In genomic region chr14:105528197-105528858, GRCh38 we compare ENCODE assay signal across 8 cellular contexts. TPM values are rescaled to one million over a fixed set of nuclear protein-coding genes. Genes with fewer than 3 reads are reported as not detected.
DNase-seq lines count a peak whose midpoint lies in the region; ATAC-seq and TF ChIP-seq lines count a peak whose summit lies in the region.

No MANE protein-coding gene starts in this region.

- peak overlapping the region; percentile 92 for H3K27ac Mint-ChIP-seq in activated naive CD8-positive, alpha-beta T cell treated with anti-CD3 and anti-CD28 coated beads, Interleukin-2, amount 50 U/mL, for 24 hours

- TF ChIP-seq CTCF in GM06990 (IDR thresholded peaks at IDR 0.05; ENCODE audit: insufficient read depth, low read length, poor library complexity, severe bottlenecking) (peak; percentile 70), LNCaP clone FGC (IDR thresholded peaks at IDR 0.05; ENCODE audit: control insufficient read depth, extremely low read depth, insufficient read depth) (peak; percentile 99), heart right ventricle (IDR thresholded peaks at IDR 0.05) (peak; percentile 72 to 95 (median 90)), tibial nerve (IDR thresholded peaks at IDR 0.05) (peak; percentile 90 to 96 (median 95))

- H3K36me3 ChIP-seq in GM06990 (ENCODE audit: control insufficient read depth, insufficient read depth, low read length) (no peaks in the 10 kb centered on the region), heart right ventricle (no peaks in the 10 kb centered on the region), tibial nerve (peaks cover 0 to 33% (median 0%) of the 10 kb centered on the region in 3 donors)

- H3K9me3 Mint-ChIP-seq in activated naive CD8-positive, alpha-beta T cell treated with anti-CD3 and anti-CD28 coated beads, Interleukin-2, amount 50 U/mL, for 24 hours: no peaks in the 10 kb centered on the region

- peak; percentile 47 for ATAC-seq in activated naive CD8-positive, alpha-beta T cell treated with anti-CD3 and anti-CD28 coated beads, Interleukin-2, amount 50 U/mL, for 24 hours
- ATAC-seq in heart right ventricle (peak; percentile 66 to 84 (median 75)), GM19397 (IDR thresholded peaks at IDR 0.05; ENCODE audit: unreplicated experiment) (no peak)

- peaks cover 26% of the 10 kb centered on the region for H3K4me1 Mint-ChIP-seq in activated naive CD8-positive, alpha-beta T cell treated with anti-CD3 and anti-CD28 coated beads, Interleukin-2, amount 50 U/mL, for 24 hours

- peaks cover 2% of the 10 kb centered on the region for H3K27me3 ChIP-seq in GM06990 (replicated peaks; ENCODE audit: control insufficient read depth, insufficient read depth, low read length)
- H3K27me3 ChIP-seq in heart right ventricle: peaks cover 0 to 62% (median 0%) of the 10 kb centered on the region in 7 donors
- H3K27me3 ChIP-seq in tibial nerve: peaks cover 0 to 9% of the 10 kb centered on the region in 2 donors

- TF ChIP-seq POLR2A in tibial nerve (IDR thresholded peaks at IDR 0.05): no peak

- peak overlapping the region in 9 of 10 donors; percentile 30 to 83 (median 71) for H3K27ac ChIP-seq in heart right ventricle
- peak overlapping the region; percentile 6 to 88 (median 74) for H3K27ac ChIP-seq in tibial nerve

- 1 to 2% methylated on average over 71 to 85 of the region's 85 CpGs for WGBS in heart right ventricle, 2 donors
- 1 to 3% methylated on average over 50 to 60 of the region's 85 CpGs for WGBS in tibial nerve, 2 donors

- peak overlapping the region; percentile 83 for H3K4me3 Mint-ChIP-seq in activated naive CD8-positive, alpha-beta T cell treated with anti-CD3 and anti-CD28 coated beads, Interleukin-2, amount 50 U/mL, for 24 hours

- H3K4me3 ChIP-seq in GM06990 (replicated peaks; ENCODE audit: low read depth, low read length): peak overlapping the region; percentile 52
- H3K4me3 ChIP-seq in LNCaP clone FGC (ENCODE audit: low read depth, low read length): peak overlapping the region; percentile 43
- H3K4me3 ChIP-seq in heart right ventricle: peak overlapping the region; percentile 29 to 83 (median 69)
- H3K4me3 ChIP-seq in tibial nerve: peak overlapping the region; percentile 47 to 77 (median 55)

- peaks cover 17% of the 10 kb centered on the region for H3K27me3 Mint-ChIP-seq in activated naive CD8-positive, alpha-beta T cell treated with anti-CD3 and anti-CD28 coated beads, Interleukin-2, amount 50 U/mL, for 24 hours

- DNase-seq in GM06990 (ENCODE audit: extremely low read depth, insufficient read length): peak; percentile 76
- no peak for DNase-seq in LNCaP clone FGC (ENCODE audit: low read depth)
- peak; percentile 62 for DNase-seq in SW480 (ENCODE audit: low spot score)
- DNase-seq in activated naive CD8-positive, alpha-beta T cell treated with anti-CD3 and anti-CD28 coated beads, Interleukin-2, amount 50 U/mL, for 24 hours: peak; percentile 88
- DNase-seq in heart right ventricle: peak; percentile 80 to 85
- peak; percentile 94 for DNase-seq in posterior vena cava (ENCODE audit: low spot score)
- DNase-seq in tibial nerve (ENCODE audit: low spot score in 2 of 2): peak; percentile 59 to 67

- peaks cover 11 to 38% (median 30%) of the 10 kb centered on the region in 9 donors for H3K4me1 ChIP-seq in heart right ventricle
- H3K4me1 ChIP-seq in tibial nerve: peaks cover 0 to 31% (median 25%) of the 10 kb centered on the region in 4 donors

- H3K36me3 Mint-ChIP-seq in activated naive CD8-positive, alpha-beta T cell treated with anti-CD3 and anti-CD28 coated beads, Interleukin-2, amount 50 U/mL, for 24 hours (ENCODE audit: low read depth): no peaks in the 10 kb centered on the region

- H3K9me3 ChIP-seq in heart right ventricle (no peaks in the 10 kb centered on the region), tibial nerve (no peaks in the 10 kb centered on the region)

- peak in 1 of 2 donors; percentile 59 for TF ChIP-seq EP300 in tibial nerve (IDR thresholded peaks at IDR 0.05)

- intact Hi-C loops in heart right ventricle (cut with DNase I) (loop anchor here in 8 of 10 donors (2.0 to 10.0 kb wide), 7 partner anchors 36 to 161 kb away; partner anchors contain the start of gene TEDC1 (in 2 of the 8)), posterior vena cava (cut with DNase I) (loop anchor here in 1 of 2 donors (5.0 to 10.0 kb wide), 2 partner anchors 84 to 156 kb away; no protein-coding TSS in a partner anchor)

RNA-seq across cellular contexts. Expression of gene TMEM121, which starts 1.9 kb away (rescaled TPM):
- total RNA-seq in heart right ventricle: 1 to 10 TPM in 8 of 10 donors, under 1 TPM in 2; 0.93 to 2.3 (median 1.7) TPM
- polyA plus RNA-seq in heart right ventricle: 1 to 10 TPM; 1.3 to 2.6 TPM
- 1 to 10 TPM; 1.9 to 2.2 TPM for total RNA-seq in posterior vena cava
- 10 to 100 TPM; 15.1 to 28.2 (median 20.1) TPM for total RNA-seq in tibial nerve

RNA-seq across cellular contexts. Expression of gene TEDC1, which starts 37.3 kb away (rescaled TPM):
- total RNA-seq in heart right ventricle (1 to 10 TPM; 2.3 to 5.2 (median 4.2) TPM), posterior vena cava (10 to 100 TPM in 1 of 2 donors, 1 to 10 TPM in 1; 7.9 to 15.4 TPM), tibial nerve (10 to 100 TPM in 3 of 4 donors, 1 to 10 TPM in 1; 5.5 to 20.4 (median 14.2) TPM)
- 10 to 100 TPM in 1 of 2 donors, 1 to 10 TPM in 1; 8.4 to 10.0 TPM for polyA plus RNA-seq in heart right ventricle

RNA-seq across cellular contexts. Expression of gene CRIP1, which starts 41.6 kb away (rescaled TPM):
- total RNA-seq in heart right ventricle (100 to 1,000 TPM in 1 of 10 donors, 10 to 100 TPM in 9; 34.0 to 131 (median 51.0) TPM), posterior vena cava (100 to 1,000 TPM; 122 to 285 TPM), tibial nerve (10 to 100 TPM; 26.4 to 77.8 (median 33.5) TPM)
- polyA plus RNA-seq in heart right ventricle: 100 to 1,000 TPM; 149 to 170 TPM

RNA-seq across cellular contexts. Expression of gene CRIP2, which starts 53.7 kb away (rescaled TPM):
- total RNA-seq in heart right ventricle (1,000 to 10,000 TPM in 3 of 10 donors, 100 to 1,000 TPM in 7; 731 to 1,223 (median 884) TPM), posterior vena cava (100 to 1,000 TPM; 187 to 199 TPM), tibial nerve (100 to 1,000 TPM; 161 to 268 (median 208) TPM)
- polyA plus RNA-seq in heart right ventricle: 1,000 to 10,000 TPM; 1,120 to 1,194 TPM

Comparison
In these comparisons a context has a peak if more than half of its experiments do, and no peak if none do; other contexts are left out.
1. RNA of gene TMEM121, which starts 1.9 kb away (total RNA-seq): 15.1 to 28.2 TPM in tibial nerve; 1.9 to 2.2 TPM in posterior vena cava and 0.93 to 2.3 TPM in heart right ventricle; every median in the first group is over 4 times any median in the second.
2. Peak in every context shown above with its lines, with median percentiles within 50 percentile points of each other: H3K4me3 ChIP-seq and CTCF ChIP-seq.